In the genomic region with DNA sequence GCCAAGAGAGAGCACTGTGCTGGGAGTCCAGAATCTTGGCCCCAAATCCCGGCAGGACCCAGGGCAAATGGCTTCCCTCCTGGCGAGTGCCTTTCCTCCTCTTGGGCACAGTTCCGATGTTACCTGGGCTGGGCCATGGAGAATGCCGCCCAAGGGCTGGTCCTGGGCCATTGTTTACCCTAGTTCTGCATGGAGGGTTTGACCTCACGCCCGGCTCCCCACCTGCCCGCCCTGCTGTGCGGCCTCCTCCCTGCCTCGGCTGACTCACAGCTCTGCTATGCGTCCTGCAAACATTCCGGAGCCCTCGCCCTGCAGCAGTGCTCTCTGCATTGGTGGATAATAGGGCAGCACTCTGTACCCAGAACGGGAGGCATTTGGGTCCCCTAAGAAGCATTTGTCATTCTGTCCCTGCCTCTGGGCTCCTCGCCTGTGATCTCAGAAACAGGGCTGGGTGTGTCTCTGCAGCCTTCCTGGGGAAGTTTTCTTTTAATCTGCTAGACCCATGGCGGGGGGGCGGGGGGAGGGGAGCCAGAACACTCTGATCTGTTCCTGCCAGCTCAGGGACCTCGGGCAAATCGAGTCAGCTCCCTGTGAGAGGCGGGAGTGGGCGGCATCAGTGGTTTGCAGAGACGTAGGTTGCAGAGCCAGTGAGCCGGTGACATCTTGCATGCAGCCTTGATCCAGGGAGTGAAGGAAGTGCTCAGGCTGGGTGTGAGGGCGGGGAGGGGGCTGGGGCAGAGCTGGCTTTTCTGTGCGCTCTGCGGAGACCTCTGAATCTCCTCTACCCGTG, we compare ENCODE assay signal across 1 cellular context.
TF ChIP-seq lines count a peak whose summit lies in the region.

No MANE protein-coding gene starts in this region.

TF ChIP-seq in K562, 482 proteins besides CTCF, POLR2A, EP300 and RAD21 (continued from another document):
- TF ChIP-seq, protein P1, sequence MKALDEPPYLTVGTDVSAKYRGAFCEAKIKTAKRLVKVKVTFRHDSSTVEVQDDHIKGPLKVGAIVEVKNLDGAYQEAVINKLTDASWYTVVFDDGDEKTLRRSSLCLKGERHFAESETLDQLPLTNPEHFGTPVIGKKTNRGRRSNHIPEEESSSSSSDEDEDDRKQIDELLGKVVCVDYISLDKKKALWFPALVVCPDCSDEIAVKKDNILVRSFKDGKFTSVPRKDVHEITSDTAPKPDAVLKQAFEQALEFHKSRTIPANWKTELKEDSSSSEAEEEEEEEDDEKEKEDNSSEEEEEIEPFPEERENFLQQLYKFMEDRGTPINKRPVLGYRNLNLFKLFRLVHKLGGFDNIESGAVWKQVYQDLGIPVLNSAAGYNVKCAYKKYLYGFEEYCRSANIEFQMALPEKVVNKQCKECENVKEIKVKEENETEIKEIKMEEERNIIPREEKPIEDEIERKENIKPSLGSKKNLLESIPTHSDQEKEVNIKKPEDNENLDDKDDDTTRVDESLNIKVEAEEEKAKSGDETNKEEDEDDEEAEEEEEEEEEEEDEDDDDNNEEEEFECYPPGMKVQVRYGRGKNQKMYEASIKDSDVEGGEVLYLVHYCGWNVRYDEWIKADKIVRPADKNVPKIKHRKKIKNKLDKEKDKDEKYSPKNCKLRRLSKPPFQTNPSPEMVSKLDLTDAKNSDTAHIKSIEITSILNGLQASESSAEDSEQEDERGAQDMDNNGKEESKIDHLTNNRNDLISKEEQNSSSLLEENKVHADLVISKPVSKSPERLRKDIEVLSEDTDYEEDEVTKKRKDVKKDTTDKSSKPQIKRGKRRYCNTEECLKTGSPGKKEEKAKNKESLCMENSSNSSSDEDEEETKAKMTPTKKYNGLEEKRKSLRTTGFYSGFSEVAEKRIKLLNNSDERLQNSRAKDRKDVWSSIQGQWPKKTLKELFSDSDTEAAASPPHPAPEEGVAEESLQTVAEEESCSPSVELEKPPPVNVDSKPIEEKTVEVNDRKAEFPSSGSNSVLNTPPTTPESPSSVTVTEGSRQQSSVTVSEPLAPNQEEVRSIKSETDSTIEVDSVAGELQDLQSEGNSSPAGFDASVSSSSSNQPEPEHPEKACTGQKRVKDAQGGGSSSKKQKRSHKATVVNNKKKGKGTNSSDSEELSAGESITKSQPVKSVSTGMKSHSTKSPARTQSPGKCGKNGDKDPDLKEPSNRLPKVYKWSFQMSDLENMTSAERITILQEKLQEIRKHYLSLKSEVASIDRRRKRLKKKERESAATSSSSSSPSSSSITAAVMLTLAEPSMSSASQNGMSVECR (CRISPR knock-in tag; IDR thresholded peaks at IDR 0.05), result no peak
- peak; percentile 54 for TF ChIP-seq JUND (IDR thresholded peaks at IDR 0.05; ENCODE audit: borderline replicate concordance, low read depth, low read length)
- TF ChIP-seq JUND (tag; IDR thresholded peaks at IDR 0.05; ENCODE audit: borderline replicate concordance, low read depth, low read length), result peak; percentile 41; the same call in 1 of the 3 replicates
- peak in 1 of 2 experiments; percentile 87; a peak in 1 of 4 replicates for TF ChIP-seq TEAD1 (CRISPR knock-in tag; IDR thresholded peaks at IDR 0.05)
- TF ChIP-seq SRF (CRISPR knock-in tag; IDR thresholded peaks at IDR 0.05), result no peak
